In genomic region chr10:17257466-17258321, GRCh38 we compare ENCODE assay signal across 8 cellular contexts. TPM values are rescaled to one million over a fixed set of nuclear protein-coding genes. Genes with fewer than 3 reads are reported as not detected.
DNase-seq lines count a peak whose midpoint lies in the region; ATAC-seq and TF ChIP-seq lines count a peak whose summit lies in the region.

No MANE protein-coding gene starts in this region.

- peak; percentile 68 for ATAC-seq in HG03196 (IDR thresholded peaks at IDR 0.05; ENCODE audit: unreplicated experiment)
- peak; percentile 82 to 92 (median 89) for ATAC-seq in natural killer cell
- ATAC-seq in thoracic aorta (ENCODE audit: insufficient number of reproducible peaks, low FRiP score, low read depth), result peak; percentile 74

- no peaks in the 10 kb centered on the region for H3K36me3 ChIP-seq in esophagus squamous epithelium
- H3K36me3 ChIP-seq in thoracic aorta, result no peaks in the 10 kb centered on the region

- in situ Hi-C loops in GM13977 (cut with MboI; ENCODE audit: low pct_unique_long_range_greater_than_20kb, low sequenced_read_pairs, unreplicated experiment), result loop anchor here (10.0 kb wide), 1 partner anchor 413 kb away; no protein-coding TSS in a partner anchor

- peak; percentile 82 for DNase-seq in AG10803 (ENCODE audit: low read depth)
- DNase-seq in GM13977 (ENCODE audit: low spot score), result peak; percentile 44
- DNase-seq in NOMO-1 treated with DMSO at 0.1 percent for 48 hours (lab: John Stamatoyannopoulos, UW; ENCODE audit: unreplicated experiment), result peak; percentile 76
- peak; percentile 48 for DNase-seq in activated T-cell treated with anti-CD3 and anti-CD28 coated beads for 4 hours
- no peak for DNase-seq in esophagus squamous epithelium (lab: John Stamatoyannopoulos, UW)
- peak; percentile 30 for DNase-seq in natural killer cell
- no peak for DNase-seq in thoracic aorta (ENCODE audit: low spot score)

- H3K27ac ChIP-seq in esophagus squamous epithelium (no peak overlapping the region), thoracic aorta (no peak overlapping the region)

- peak; percentile 88 for TF ChIP-seq CTCF in AG10803 (conservative IDR thresholded peaks at IDR 0.05; ENCODE audit: low read length)
- peak; percentile 75 for TF ChIP-seq CTCF in GM13977 (IDR thresholded peaks at IDR 0.05; ENCODE audit: extremely low read depth, insufficient read depth, missing control alignments)
- peak; percentile 61 to 83 (median 78) for TF ChIP-seq CTCF in esophagus squamous epithelium (IDR thresholded peaks at IDR 0.05)
- TF ChIP-seq CTCF in natural killer cell (IDR thresholded peaks at IDR 0.05), result peak; percentile 88
- peak; percentile 88 for TF ChIP-seq CTCF in thoracic aorta (IDR thresholded peaks at IDR 0.05)

- 12 to 14% methylated on average over 8 of the region's 8 CpGs for WGBS in esophagus squamous epithelium, 2 donors

- intact Hi-C loops in esophagus squamous epithelium (cut with DNase I) (loop anchor here (5.0 kb wide), 1 partner anchor 415 kb away; no protein-coding TSS in a partner anchor), natural killer cell (cut with micrococcal nuclease) (loop anchor here (1.0 kb wide), 2 partner anchors 414 to 429 kb away; no protein-coding TSS in a partner anchor)

- no peak for TF ChIP-seq POLR2A in esophagus squamous epithelium (IDR thresholded peaks at IDR 0.05)

- H3K4me1 Mint-ChIP-seq in natural killer cell, result peaks cover 6% of the 10 kb centered on the region in 2 donors

- H3K27ac Mint-ChIP-seq in natural killer cell, result no peak overlapping the region

- H3K4me3 ChIP-seq in AG10803 (ENCODE audit: low read length) (peak overlapping the region; percentile 37), esophagus squamous epithelium (peak overlapping the region in 1 of 4 donors; percentile 39), thoracic aorta (peak overlapping the region; percentile 52)

- H3K27me3 ChIP-seq in esophagus squamous epithelium, result no peaks in the 10 kb centered on the region
- no peaks in the 10 kb centered on the region for H3K27me3 ChIP-seq in thoracic aorta (replicated peaks; ENCODE audit: insufficient read depth)

- H3K9me3 ChIP-seq in esophagus squamous epithelium (peaks cover 3 to 19% (median 14%) of the 10 kb centered on the region in 3 donors), thoracic aorta (peaks cover 13% of the 10 kb centered on the region)

- H3K4me1 ChIP-seq in esophagus squamous epithelium (no peaks in the 10 kb centered on the region), thoracic aorta (ENCODE audit: control insufficient read depth in 1 of 2, low read depth in 2 of 2) (peaks cover 0 to 4% of the 10 kb centered on the region in 2 donors)

- H3K9me3 Mint-ChIP-seq in natural killer cell, result no peaks in the 10 kb centered on the region

- H3K36me3 Mint-ChIP-seq in natural killer cell, result no peaks in the 10 kb centered on the region

- no peaks in the 10 kb centered on the region for H3K27me3 Mint-ChIP-seq in natural killer cell (ENCODE audit: low read depth in 2 of 2)

- H3K4me3 Mint-ChIP-seq in natural killer cell, result no peak overlapping the region

RNA-seq across cellular contexts. Expression of gene VIM, which starts 29.7 kb away (rescaled TPM):
- total RNA-seq in esophagus squamous epithelium, result 1,000 to 10,000 TPM in 1 of 4 donors, 100 to 1,000 TPM in 2, 10 to 100 TPM in 1; 55.2 to 1,252 (median 375) TPM
- total RNA-seq in natural killer cell, result 100 to 1,000 TPM; 627 to 717 (median 634) TPM
- total RNA-seq in thoracic aorta, result 1,000 to 10,000 TPM; 5,884 to 8,033 TPM

RNA-seq across cellular contexts. Expression of gene TRDMT1, which starts 56.2 kb away (rescaled TPM):
- total RNA-seq in esophagus squamous epithelium (1 to 10 TPM; 1.3 to 5.9 (median 2.6) TPM), natural killer cell (10 to 100 TPM; 11.0 to 21.8 (median 14.4) TPM), thoracic aorta (10 to 100 TPM; 12.3 to 21.0 TPM)

Comparison
In these comparisons a context has a peak if more than half of its experiments do, and no peak if none do; other contexts are left out.
1. DNase-seq: peak in AG10803 (single experiment), GM13977 (single experiment), NOMO-1 treated with DMSO at 0.1 percent for 48 hours (single experiment), activated T-cell treated with anti-CD3 and anti-CD28 coated beads for 4 hours (single experiment) and natural killer cell (single experiment); none in esophagus squamous epithelium (single experiment) and thoracic aorta (single experiment).
2. RNA of gene VIM, which starts 29.7 kb away (total RNA-seq): 5,884 to 8,033 TPM in thoracic aorta; 627 to 717 TPM in natural killer cell and 55.2 to 1,252 TPM in esophagus squamous epithelium; every median in the first group is over 4 times any median in the second.
3. Peak in every context shown above with its lines, with median percentiles within 50 percentile points of each other: CTCF ChIP-seq and ATAC-seq.